Comparison of ENCODE assay signal across 28 cellular contexts in genomic region chr5:52773342-52773741, GRCh38.
"Had no signal": no experiment of that assay in that cellular context is flagged by ENCODE, and none has a peak within 500 bp of the region (broad histone marks: within the 10 kb centered on the region; RNA-seq: fewer than 3 reads in every experiment).

No MANE protein-coding gene starts in this region.

- H3K4me3 Mint-ChIP-seq: activated T-cell treated with anti-CD3 and anti-CD28 coated beads, Interleukin-2, amount 50 U/mL, for 24 hours; mesothelial cell of epicardium; nephron; stimulated activated naive B cell treated with anti-CD40 and anti-IgM and Interleukin-4, amounts not matched to agents 10 μg/mL and 1 μg/mL and 100 μg/mL, for 72 hours had no signal

- H3K27ac ChIP-seq: brain microvascular endothelial cell, esophagus muscularis mucosa, gastroesophageal sphincter, pancreas, vagina, WERI-Rb-1 had no signal

- DNase-seq: activated CD4-positive, CD25-positive, alpha-beta regulatory T cell treated with anti-CD3 and anti-CD28 coated beads, Interleukin-2, amount 50 U/mL, for 72 hours; activated CD8-positive, alpha-beta memory T cell treated with anti-CD3 and anti-CD28 coated beads for 24 hours; activated CD8-positive, alpha-beta memory T cell treated with anti-CD3 and anti-CD28 coated beads, Interleukin-2, amount 50 U/mL, for 4 hours; activated T-cell treated with anti-CD3 and anti-CD28 coated beads, Interleukin-2, amount 50 U/mL, for 24 hours; aorta; brain microvascular endothelial cell; caudate nucleus; dermis blood vessel endothelial cell; effector memory CD4-positive, alpha-beta T cell; head of caudate nucleus; islet precursor cell; left colon; mammary epithelial cell; pancreas; stimulated activated CD4-positive, alpha-beta T cell treated with anti-CD3 and anti-CD28 coated beads, Interleukin-2, amount 100 ng/mL, for 48 hours; stimulated activated CD8-positive, alpha-beta memory T cell treated with anti-CD3 and anti-CD28 coated beads, Interleukin-4, amount 100 ng/mL, for 48 hours; stimulated activated naive B cell treated with anti-CD40 and anti-IgM and Interleukin-4, amounts not matched to agents 10 μg/mL and 1 μg/mL and 100 μg/mL, for 72 hours; transverse colon; WERI-Rb-1 had no signal

- H3K4me3 ChIP-seq: esophagus muscularis mucosa, gastroesophageal sphincter, pancreas, smooth muscle cell, transverse colon, vagina had no signal

- H3K27me3 ChIP-seq: brain microvascular endothelial cell, esophagus muscularis mucosa, gastroesophageal sphincter, pancreas, transverse colon, vagina had no signal

- H3K36me3 Mint-ChIP-seq: activated naive CD4-positive, alpha-beta T cell treated with anti-CD3 and anti-CD28 coated beads, Interleukin-2, amount 50 U/mL, for 72 hours; mesothelial cell of epicardium; stimulated activated naive B cell treated with anti-CD40 and anti-IgM and Interleukin-4, amounts not matched to agents 10 μg/mL and 1 μg/mL and 100 μg/mL, for 72 hours had no signal

- H3K9me3 Mint-ChIP-seq: activated T-cell treated with anti-CD3 and anti-CD28 coated beads, Interleukin-2, amount 50 U/mL, for 24 hours; activated T-helper 17 cell treated with anti-CD3 and anti-CD28 coated beads, Interleukin-2, amount 50 U/mL, for 72 hours; mesothelial cell of epicardium; nephron had no signal

- H3K27me3 Mint-ChIP-seq: activated T-helper 17 cell treated with anti-CD3 and anti-CD28 coated beads, Interleukin-2, amount 50 U/mL, for 72 hours had no signal

- H3K4me1 ChIP-seq: gastroesophageal sphincter, vagina had no signal

- H3K27ac Mint-ChIP-seq: activated naive CD4-positive, alpha-beta T cell treated with anti-CD3 and anti-CD28 coated beads, Interleukin-2, amount 50 U/mL, for 72 hours; activated T-cell treated with anti-CD3 and anti-CD28 coated beads, Interleukin-2, amount 50 U/mL, for 24 hours; activated T-helper 17 cell treated with anti-CD3 and anti-CD28 coated beads, Interleukin-2, amount 50 U/mL, for 72 hours; mesothelial cell of epicardium; nephron; stimulated activated naive B cell treated with anti-CD40 and anti-IgM and Interleukin-4, amounts not matched to agents 10 μg/mL and 1 μg/mL and 100 μg/mL, for 72 hours had no signal

- H3K9me3 ChIP-seq: esophagus muscularis mucosa, gastroesophageal sphincter, pancreas, transverse colon, vagina had no signal

- ATAC-seq: activated naive CD4-positive, alpha-beta T cell treated with anti-CD3 and anti-CD28 coated beads, Interleukin-2, amount 50 U/mL, for 72 hours; activated T-helper 17 cell treated with anti-CD3 and anti-CD28 coated beads, Interleukin-2, amount 50 U/mL, for 72 hours; gastroesophageal sphincter; left colon; pancreas; sciatic nerve; stimulated activated naive B cell treated with anti-CD40 and anti-IgM and Interleukin-4, amounts not matched to agents 10 μg/mL and 1 μg/mL and 100 μg/mL, for 72 hours had no signal

- H3K36me3 ChIP-seq: brain microvascular endothelial cell, esophagus muscularis mucosa, gastroesophageal sphincter, pancreas, transverse colon, vagina, WERI-Rb-1 had no signal
